In genomic region chr1:110525250-110525597, GRCh38 we compare ENCODE assay signal across 27 cellular contexts. TPM values are rescaled to one million over a fixed set of nuclear protein-coding genes. Genes with fewer than 3 reads are reported as not detected.
A peak's percentile ranks its signal among the peaks of the same experiment; 100 is the strongest.
DNase-seq lines count a peak whose midpoint lies in the region; ATAC-seq, FAIRE-seq and TF ChIP-seq lines count a peak whose summit lies in the region.
"Had no signal": no experiment of that assay in that cellular context is flagged by ENCODE, and none has a peak within 500 bp of the region (broad histone marks: within the 10 kb centered on the region; RNA-seq: fewer than 3 reads in every experiment).

No MANE protein-coding gene starts in this region.

- H3K4me3 ChIP-seq in AG10803 (ENCODE audit: low read length) (no peak overlapping the region), mucosa of descending colon (no peak overlapping the region), sigmoid colon (no peak overlapping the region)
- H3K4me3 ChIP-seq: lower lobe of right lung, pancreas had no signal

- H3K4me1 Mint-ChIP-seq in T-helper 17 cell (peaks cover 4% of the 10 kb centered on the region), CD14-positive monocyte (peaks cover 7% of the 10 kb centered on the region)

- no peaks in the 10 kb centered on the region for H3K4me1 ChIP-seq in mucosa of descending colon (ENCODE audit: low read depth)
- H3K4me1 ChIP-seq in sigmoid colon: peaks cover 0 to 5% (median 3%) of the 10 kb centered on the region in 4 donors
- H3K4me1 ChIP-seq: pancreas had no signal

- H3K27ac Mint-ChIP-seq in T-helper 17 cell (peak overlapping the region; percentile 34), CD14-positive monocyte (no peak overlapping the region)

- peak; percentile 6 for DNase-seq in AG10803 (ENCODE audit: low read depth)
- peak; percentile 41 for DNase-seq in H54 (ENCODE audit: insufficient read length, low spot score)
- DNase-seq in T-helper 17 cell: no peak
- DNase-seq in mucosa of descending colon: no peak
- DNase-seq in sigmoid colon: no peak
- no peak for DNase-seq in CD14-positive monocyte (ENCODE audit: low spot score)
- DNase-seq: activated CD4-positive, alpha-beta T cell treated with anti-CD3 and anti-CD28 coated beads, Interleukin-2, amount 50 U/mL, for 4 hours; activated naive CD4-positive, alpha-beta T cell treated with Interleukin-2 at 50 U/mL for 16 hours; CD4-positive, CD25-positive, alpha-beta regulatory T cell; glutamatergic neuron; lower lobe of right lung; MM.1S; NCI-H226; pancreas; SIG-M5; spleen; SW 1271 had no signal

- intact Hi-C loops in mucosa of descending colon (cut with DNase I, micrococcal nuclease) (loop anchor here in 1 of 2 donors (10.0 kb wide), 1 partner anchor 90 kb away; no protein-coding TSS in a partner anchor), sigmoid colon (cut with DNase I) (no loop called here), CD14-positive monocyte (cut with micrococcal nuclease) (loop anchor here in 1 of 2 donors (2.0 kb wide), 1 partner anchor 254 kb away; no protein-coding TSS in a partner anchor)

- H3K36me3 Mint-ChIP-seq in T-helper 17 cell (ENCODE audit: low read depth): no peaks in the 10 kb centered on the region
- H3K36me3 Mint-ChIP-seq in CD14-positive monocyte: no peaks in the 10 kb centered on the region
- H3K36me3 Mint-ChIP-seq: brain; CD4-positive, CD25-positive, alpha-beta regulatory T cell had no signal

- TF ChIP-seq POLR2A in H54 (IDR thresholded peaks at IDR 0.05; ENCODE audit: low read depth, low read length): no peak
- TF ChIP-seq POLR2A in sigmoid colon (IDR thresholded peaks at IDR 0.05): no peak

- TF ChIP-seq EP300 in sigmoid colon (IDR thresholded peaks at IDR 0.05): no peak

- H3K9me3 ChIP-seq in T-helper 17 cell (ENCODE audit: control insufficient read depth, low read length, poor library complexity, severe bottlenecking) (no peaks in the 10 kb centered on the region), mucosa of descending colon (no peaks in the 10 kb centered on the region), sigmoid colon (no peaks in the 10 kb centered on the region)
- H3K9me3 ChIP-seq: lower lobe of right lung, pancreas, spleen, tibial nerve had no signal

- no peak overlapping the region for H3K27ac ChIP-seq in sigmoid colon
- H3K27ac ChIP-seq: lower lobe of right lung, pancreas, spleen had no signal

- H3K4me3 Mint-ChIP-seq in T-helper 17 cell (no peak overlapping the region), CD14-positive monocyte (no peak overlapping the region)
- H3K4me3 Mint-ChIP-seq: brain; CD4-positive, CD25-positive, alpha-beta regulatory T cell had no signal

- peaks cover 0 to 2% (median 0%) of the 10 kb centered on the region in 7 donors for H3K9me3 Mint-ChIP-seq in CD14-positive monocyte
- H3K9me3 Mint-ChIP-seq: brain had no signal

- H3K36me3 ChIP-seq in mucosa of descending colon (ENCODE audit: low read depth) (no peaks in the 10 kb centered on the region), sigmoid colon (no peaks in the 10 kb centered on the region)
- H3K36me3 ChIP-seq: lower lobe of right lung, pancreas, spleen, tibial nerve had no signal

- TF ChIP-seq CTCF in AG10803 (conservative IDR thresholded peaks at IDR 0.05; ENCODE audit: low read length) (no peak), mucosa of descending colon (IDR thresholded peaks at IDR 0.05) (no peak), sigmoid colon (IDR thresholded peaks at IDR 0.05) (no peak), CD14-positive monocyte (IDR thresholded peaks at IDR 0.05) (no peak)

- 23 to 67% methylated on average over 6 of the region's 6 CpGs for WGBS in sigmoid colon, 2 donors

- peaks cover 73% of the 10 kb centered on the region for H3K27me3 Mint-ChIP-seq in T-helper 17 cell
- H3K27me3 Mint-ChIP-seq in CD14-positive monocyte (ENCODE audit: low read depth in 3 of 3): peaks cover 15 to 32% (median 31%) of the 10 kb centered on the region in 3 donors

- FAIRE-seq in H54 (lab: Jason Lieb, UNC): no peak
- FAIRE-seq: D721Med, GM12891, pancreas had no signal

- ATAC-seq in T-helper 17 cell (no peak), mucosa of descending colon (peak; percentile 45), HG02970 (IDR thresholded peaks at IDR 0.05; ENCODE audit: low FRiP score, unreplicated experiment) (no peak), HG02885 (IDR thresholded peaks at IDR 0.05; ENCODE audit: poor library complexity, unreplicated experiment) (no peak)

- H3K27me3 ChIP-seq in sigmoid colon: peaks cover 0 to 35% (median 17%) of the 10 kb centered on the region in 3 donors

RNA-seq across cellular contexts. Expression of gene KCNA10, which starts 6.2 kb away (rescaled TPM):
- not detected for total RNA-seq in T-helper 17 cell
- not detected for total RNA-seq in mucosa of descending colon
- total RNA-seq in sigmoid colon: not detected
- polyA plus RNA-seq in sigmoid colon: not detected
- polyA plus RNA-seq in CD14-positive monocyte: not detected
- total RNA-seq: CD4-positive, CD25-positive, alpha-beta regulatory T cell; dermis microvascular lymphatic vessel endothelial cell; lower lobe of right lung; mucosa of gallbladder; OCI-LY7; pancreas; tibial nerve had no signal
- polyA plus RNA-seq: CD4-positive, CD25-positive, alpha-beta regulatory T cell; neural cell; pancreas; spleen had no signal

Comparison
In these comparisons a context has a peak if more than half of its experiments do, and no peak if none do; other contexts are left out.
1. DNase-seq: peak in AG10803 (single experiment) and H54 (single experiment); none in T-helper 17 cell (0 of 3), mucosa of descending colon (0 of 3), sigmoid colon (single experiment) and CD14-positive monocyte (single experiment).